8 cellular contexts compared by ENCODE assay signal in genomic region chr5:84274585-84275468, GRCh38.
DNase-seq lines count a peak whose midpoint lies in the region; ATAC-seq and TF ChIP-seq lines count a peak whose summit lies in the region.

No MANE protein-coding gene starts in this region.

- intact Hi-C loops in sigmoid colon (cut with DNase I): no loop called here

- H3K27me3 Mint-ChIP-seq in activated T-cell treated with anti-CD3 and anti-CD28 coated beads, Interleukin-2, amount 50 U/mL, for 72 hours (ENCODE audit: low read depth): no peaks in the 10 kb centered on the region

- H3K36me3 ChIP-seq in liver (ENCODE audit: control insufficient read depth in 4 of 4, insufficient read depth in 3 of 4, low read depth in 1 of 4, low read length in 3 of 4) (no peaks in the 10 kb centered on the region), sigmoid colon (no peaks in the 10 kb centered on the region)

- TF ChIP-seq EP300 in Ishikawa (IDR thresholded peaks at IDR 0.05; ENCODE audit: borderline replicate concordance) (no peak), sigmoid colon (IDR thresholded peaks at IDR 0.05) (no peak)

- TF ChIP-seq POLR2A in sigmoid colon (IDR thresholded peaks at IDR 0.05): no peak

- TF ChIP-seq RAD21 in Ishikawa (IDR thresholded peaks at IDR 0.05; ENCODE audit: low read depth) (peak; percentile 56), liver (IDR thresholded peaks at IDR 0.05) (peak; percentile 77 to 82)

- no peaks in the 10 kb centered on the region for H3K9me3 Mint-ChIP-seq in activated T-cell treated with anti-CD3 and anti-CD28 coated beads, Interleukin-2, amount 50 U/mL, for 72 hours

- DNase-seq in activated T-cell treated with anti-CD3 and anti-CD28 coated beads, Interleukin-2, amount 50 U/mL, for 72 hours: peak; percentile 2 to 5
- DNase-seq in activated T-cell treated with anti-CD3 and anti-CD28 coated beads, Interleukin-2, amount 50 U/mL, for 1 hour: no peak
- peak; percentile 36 for DNase-seq in amniotic epithelial cell (ENCODE audit: low read depth)
- DNase-seq in sigmoid colon: no peak

- 38% methylated on average over 3 of the region's 3 CpGs for WGBS in liver
- 67 to 68% methylated on average over 3 of the region's 3 CpGs for WGBS in sigmoid colon, 2 donors

- H3K27me3 ChIP-seq in liver (ENCODE audit: control insufficient read depth in 4 of 4, insufficient read depth in 4 of 4, low read length in 3 of 4) (no peaks in the 10 kb centered on the region), sigmoid colon (no peaks in the 10 kb centered on the region)

- H3K9me3 ChIP-seq in liver (ENCODE audit: control insufficient read depth in 4 of 4, low read length in 3 of 4) (no peaks in the 10 kb centered on the region), sigmoid colon (no peaks in the 10 kb centered on the region)

- no peak overlapping the region for H3K27ac Mint-ChIP-seq in activated T-cell treated with anti-CD3 and anti-CD28 coated beads, Interleukin-2, amount 50 U/mL, for 72 hours

- no peaks in the 10 kb centered on the region for H3K4me1 ChIP-seq in liver (ENCODE audit: control insufficient read depth in 4 of 4, insufficient read depth in 4 of 4, low read length in 3 of 4)
- H3K4me1 ChIP-seq in sigmoid colon: no peaks in the 10 kb centered on the region

- H3K4me1 Mint-ChIP-seq in activated T-cell treated with anti-CD3 and anti-CD28 coated beads, Interleukin-2, amount 50 U/mL, for 72 hours (ENCODE audit: low read depth): no peaks in the 10 kb centered on the region

- TF ChIP-seq CTCF in liver (IDR thresholded peaks at IDR 0.05; ENCODE audit: low read depth, low read length, missing input control) (peak; percentile 53), sigmoid colon (IDR thresholded peaks at IDR 0.05) (peak in 2 of 4 experiments; percentile 15 to 37)

- H3K4me3 ChIP-seq in liver (ENCODE audit: low read depth in 1 of 3, low read length in 3 of 3) (no peak overlapping the region), sigmoid colon (no peak overlapping the region)

- no peak overlapping the region for H3K27ac ChIP-seq in liver (ENCODE audit: low read depth in 1 of 2, low read length in 2 of 2)
- H3K27ac ChIP-seq in sigmoid colon: no peak overlapping the region

- ATAC-seq in activated T-cell treated with anti-CD3 and anti-CD28 coated beads, Interleukin-2, amount 50 U/mL, for 72 hours (replicated peaks in 1 of 2): no peak
- ATAC-seq in HG03442 (IDR thresholded peaks at IDR 0.05; ENCODE audit: unreplicated experiment) (no peak), GM21528 (IDR thresholded peaks at IDR 0.05; ENCODE audit: low FRiP score, unreplicated experiment) (no peak)

- no peak overlapping the region for H3K9ac ChIP-seq in liver (ENCODE audit: low read depth in 1 of 2, low read length in 2 of 2)

- no peaks in the 10 kb centered on the region for H3K36me3 Mint-ChIP-seq in activated T-cell treated with anti-CD3 and anti-CD28 coated beads, Interleukin-2, amount 50 U/mL, for 72 hours (ENCODE audit: insufficient read depth in 2 of 2)

- no peak overlapping the region for H3K4me3 Mint-ChIP-seq in activated T-cell treated with anti-CD3 and anti-CD28 coated beads, Interleukin-2, amount 50 U/mL, for 72 hours

TF ChIP-seq in Ishikawa, 13 proteins besides CTCF, POLR2A, EP300 and RAD21:
- TF ChIP-seq, protein P1, sequence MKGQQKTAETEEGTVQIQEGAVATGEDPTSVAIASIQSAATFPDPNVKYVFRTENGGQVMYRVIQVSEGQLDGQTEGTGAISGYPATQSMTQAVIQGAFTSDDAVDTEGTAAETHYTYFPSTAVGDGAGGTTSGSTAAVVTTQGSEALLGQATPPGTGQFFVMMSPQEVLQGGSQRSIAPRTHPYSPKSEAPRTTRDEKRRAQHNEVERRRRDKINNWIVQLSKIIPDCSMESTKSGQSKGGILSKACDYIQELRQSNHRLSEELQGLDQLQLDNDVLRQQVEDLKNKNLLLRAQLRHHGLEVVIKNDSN (IDR thresholded peaks at IDR 0.05): no peak
- no peak for TF ChIP-seq TEAD4 (IDR thresholded peaks at IDR 0.05)
- no peak for TF ChIP-seq NFIC (IDR thresholded peaks at IDR 0.05)
- no peak for TF ChIP-seq YY1 (IDR thresholded peaks at IDR 0.05; ENCODE audit: low read depth)
- TF ChIP-seq MAX (IDR thresholded peaks at IDR 0.05): no peak

TF ChIP-seq in liver, 16 proteins besides CTCF, POLR2A, EP300 and RAD21:
- TF ChIP-seq GABPA (IDR thresholded peaks at IDR 0.05 in 1 of 2, conservative IDR thresholded peaks at IDR 0.05 in 1 of 2) (no peak), ZBTB33 (IDR thresholded peaks at IDR 0.05) (no peak), TAF1 (conservative IDR thresholded peaks at IDR 0.05) (no peak), SP1 (IDR thresholded peaks at IDR 0.05) (no peak), FOXA1 (IDR thresholded peaks at IDR 0.05) (no peak), EGR1 (IDR thresholded peaks at IDR 0.05; ENCODE audit: low read depth in 2 of 2) (no peak), MAX (IDR thresholded peaks at IDR 0.05) (no peak)
- TF ChIP-seq, protein P2, sequence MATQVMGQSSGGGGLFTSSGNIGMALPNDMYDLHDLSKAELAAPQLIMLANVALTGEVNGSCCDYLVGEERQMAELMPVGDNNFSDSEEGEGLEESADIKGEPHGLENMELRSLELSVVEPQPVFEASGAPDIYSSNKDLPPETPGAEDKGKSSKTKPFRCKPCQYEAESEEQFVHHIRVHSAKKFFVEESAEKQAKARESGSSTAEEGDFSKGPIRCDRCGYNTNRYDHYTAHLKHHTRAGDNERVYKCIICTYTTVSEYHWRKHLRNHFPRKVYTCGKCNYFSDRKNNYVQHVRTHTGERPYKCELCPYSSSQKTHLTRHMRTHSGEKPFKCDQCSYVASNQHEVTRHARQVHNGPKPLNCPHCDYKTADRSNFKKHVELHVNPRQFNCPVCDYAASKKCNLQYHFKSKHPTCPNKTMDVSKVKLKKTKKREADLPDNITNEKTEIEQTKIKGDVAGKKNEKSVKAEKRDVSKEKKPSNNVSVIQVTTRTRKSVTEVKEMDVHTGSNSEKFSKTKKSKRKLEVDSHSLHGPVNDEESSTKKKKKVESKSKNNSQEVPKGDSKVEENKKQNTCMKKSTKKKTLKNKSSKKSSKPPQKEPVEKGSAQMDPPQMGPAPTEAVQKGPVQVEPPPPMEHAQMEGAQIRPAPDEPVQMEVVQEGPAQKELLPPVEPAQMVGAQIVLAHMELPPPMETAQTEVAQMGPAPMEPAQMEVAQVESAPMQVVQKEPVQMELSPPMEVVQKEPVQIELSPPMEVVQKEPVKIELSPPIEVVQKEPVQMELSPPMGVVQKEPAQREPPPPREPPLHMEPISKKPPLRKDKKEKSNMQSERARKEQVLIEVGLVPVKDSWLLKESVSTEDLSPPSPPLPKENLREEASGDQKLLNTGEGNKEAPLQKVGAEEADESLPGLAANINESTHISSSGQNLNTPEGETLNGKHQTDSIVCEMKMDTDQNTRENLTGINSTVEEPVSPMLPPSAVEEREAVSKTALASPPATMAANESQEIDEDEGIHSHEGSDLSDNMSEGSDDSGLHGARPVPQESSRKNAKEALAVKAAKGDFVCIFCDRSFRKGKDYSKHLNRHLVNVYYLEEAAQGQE (IDR thresholded peaks at IDR 0.05): no peak
TF ChIP-seq in liver: peak in this region for 0.

Comparison
In these comparisons a context has a peak if more than half of its experiments do, and no peak if none do; other contexts are left out.
1. DNase-seq: peak in activated T-cell treated with anti-CD3 and anti-CD28 coated beads, Interleukin-2, amount 50 U/mL, for 72 hours (2 of 2) and amniotic epithelial cell (single experiment); none in activated T-cell treated with anti-CD3 and anti-CD28 coated beads, Interleukin-2, amount 50 U/mL, for 1 hour (single experiment) and sigmoid colon (single experiment).